In the genomic region with DNA sequence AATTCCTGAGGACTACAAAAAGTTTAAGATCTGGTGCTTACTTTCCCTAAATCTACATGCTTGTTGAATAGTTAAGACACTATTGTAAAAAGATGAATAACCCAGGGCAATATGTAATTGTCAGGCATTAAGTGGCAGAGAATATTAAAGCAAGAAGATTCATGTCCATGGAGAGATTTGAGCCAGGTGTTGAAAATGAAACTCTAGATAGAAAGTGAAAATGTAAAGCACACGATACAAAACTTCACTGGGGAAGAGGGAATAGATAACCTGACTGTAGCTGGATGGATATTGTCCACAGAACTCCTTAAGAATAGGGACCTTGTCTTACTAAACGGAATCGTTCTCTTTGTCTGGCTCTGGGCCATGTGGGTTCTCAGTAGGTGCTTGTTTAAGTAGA, we compare ENCODE assay signal across 10 cellular contexts. TPM values are rescaled to one million over a fixed set of nuclear protein-coding genes. Genes with fewer than 3 reads are reported as not detected.
A peak's percentile ranks its signal among the peaks of the same experiment; 100 is the strongest.
DNase-seq lines count a peak whose midpoint lies in the region; ATAC-seq and TF ChIP-seq lines count a peak whose summit lies in the region.
"Had no signal": no experiment of that assay in that cellular context is flagged by ENCODE, and none has a peak within 500 bp of the region (broad histone marks: within the 10 kb centered on the region; RNA-seq: fewer than 3 reads in every experiment).

No MANE protein-coding gene starts in this region.

- intact Hi-C loops in MCF 10A (cut with micrococcal nuclease) = no loop called here
- intact Hi-C loops in breast epithelium (cut with DNase I; ENCODE audit: low total_unique reads) = no loop called here

- peaks cover 19% of the 10 kb centered on the region for H3K36me3 Mint-ChIP-seq in MCF 10A (ENCODE audit: insufficient read depth, unreplicated experiment)
- H3K36me3 Mint-ChIP-seq in type B pancreatic cell = peaks cover 17% of the 10 kb centered on the region
- peaks cover 3% of the 10 kb centered on the region for H3K36me3 Mint-ChIP-seq in glutamatergic neuron (ENCODE audit: unreplicated experiment)

- 27% methylated on average over 3 of the region's 3 CpGs for WGBS in suprapubic skin

- H3K27ac Mint-ChIP-seq in MCF 10A (ENCODE audit: low read depth, unreplicated experiment) (peak overlapping the region; percentile 13), type B pancreatic cell (no peak overlapping the region), glutamatergic neuron (ENCODE audit: unreplicated experiment) (no peak overlapping the region)

- DNase-seq in MCF 10A (ENCODE audit: unreplicated experiment) (no peak), breast epithelium (ENCODE audit: low spot score in 2 of 2) (no peak), OCI-M1 (lab: John Stamatoyannopoulos, UW) (peak; percentile 19), epithelial cell of prostate (ENCODE audit: low read depth, low spot score) (no peak), type B pancreatic cell (ENCODE audit: extremely low spot score, unreplicated experiment) (no peak), suprapubic skin (ENCODE audit: low spot score in 2 of 2) (no peak), glutamatergic neuron (no peak)
- DNase-seq: PC-3 had no signal

- H3K4me1 Mint-ChIP-seq in MCF 10A (ENCODE audit: insufficient read depth, unreplicated experiment) (peaks cover 61% of the 10 kb centered on the region), type B pancreatic cell (ENCODE audit: unreplicated experiment) (peaks cover 56% of the 10 kb centered on the region), glutamatergic neuron (ENCODE audit: low read depth, unreplicated experiment) (peaks cover 16% of the 10 kb centered on the region)

- no peaks in the 10 kb centered on the region for H3K9me3 ChIP-seq in breast epithelium
- no peaks in the 10 kb centered on the region for H3K9me3 ChIP-seq in suprapubic skin

- ATAC-seq in GM21723 (IDR thresholded peaks at IDR 0.05; ENCODE audit: unreplicated experiment) = no peak
- ATAC-seq: PC-3 had no signal

- H3K27me3 ChIP-seq in breast epithelium (no peaks in the 10 kb centered on the region), suprapubic skin (no peaks in the 10 kb centered on the region)

- no peak overlapping the region for H3K27ac ChIP-seq in breast epithelium
- peak overlapping the region; percentile 26 for H3K27ac ChIP-seq in epithelial cell of prostate
- H3K27ac ChIP-seq in suprapubic skin = no peak overlapping the region
- H3K27ac ChIP-seq: parathyroid adenoma had no signal

- TF ChIP-seq POLR2A in breast epithelium (IDR thresholded peaks at IDR 0.05) (no peak), suprapubic skin (IDR thresholded peaks at IDR 0.05) (no peak)

- no peaks in the 10 kb centered on the region for H3K9me3 Mint-ChIP-seq in MCF 10A (ENCODE audit: unreplicated experiment)
- no peaks in the 10 kb centered on the region for H3K9me3 Mint-ChIP-seq in type B pancreatic cell
- H3K9me3 Mint-ChIP-seq in glutamatergic neuron (ENCODE audit: unreplicated experiment) = peaks cover 5% of the 10 kb centered on the region

- H3K27me3 Mint-ChIP-seq in MCF 10A (ENCODE audit: insufficient read depth, unreplicated experiment) (no peaks in the 10 kb centered on the region), type B pancreatic cell (no peaks in the 10 kb centered on the region), glutamatergic neuron (ENCODE audit: unreplicated experiment) (peaks cover 3% of the 10 kb centered on the region)

- TF ChIP-seq CTCF in MCF 10A (IDR thresholded peaks at IDR 0.05; ENCODE audit: unreplicated experiment) = no peak
- no peak for TF ChIP-seq CTCF in breast epithelium (IDR thresholded peaks at IDR 0.05)
- no peak for TF ChIP-seq CTCF in type B pancreatic cell (conservative IDR thresholded peaks at IDR 0.05)
- no peak for TF ChIP-seq CTCF in suprapubic skin (IDR thresholded peaks at IDR 0.05)
- no peak for TF ChIP-seq CTCF in glutamatergic neuron (IDR thresholded peaks at IDR 0.05; ENCODE audit: partially characterized antibody, unreplicated experiment)

- H3K36me3 ChIP-seq in breast epithelium (no peaks in the 10 kb centered on the region), suprapubic skin (no peaks in the 10 kb centered on the region)

- H3K4me3 Mint-ChIP-seq in MCF 10A (ENCODE audit: unreplicated experiment) (peak overlapping the region; percentile 7), type B pancreatic cell (peak overlapping the region; percentile 10), glutamatergic neuron (ENCODE audit: unreplicated experiment) (no peak overlapping the region)

- no TSS peak for BruUV-seq in MCF 10A (replicated peaks; lab: Mats Ljungman, UMichigan)

- CTCF ChIA-PET in MCF 10A (lab: Yijun Ruan, JAX) = no interaction called here

- no peak overlapping the region for H3K4me3 ChIP-seq in breast epithelium
- no peak overlapping the region for H3K4me3 ChIP-seq in suprapubic skin

- POLR2A ChIA-PET in MCF 10A (lab: Yijun Ruan, JAX) = interaction anchor here (1.1 to 3.7 kb wide), 2 partner anchors 13 to 82 kb away, joined by 5 to 17 read pairs; no protein-coding TSS in a partner anchor

- H3K4me1 ChIP-seq in breast epithelium (peaks cover 0 to 7% of the 10 kb centered on the region in 2 donors), suprapubic skin (peaks cover 75% of the 10 kb centered on the region)

- no peak for TF ChIP-seq EP300 in suprapubic skin (IDR thresholded peaks at IDR 0.05)

RNA-seq across cellular contexts. Expression of a gene that starts 5.0 kb away (rescaled TPM):
- total RNA-seq in MCF 10A (2022) (149 and 160 TPM in 2 replicates), breast epithelium (100 to 1,000 TPM in 1 of 3 donors, 10 to 100 TPM in 2; 69.6 to 112 (median 81.3) TPM), type B pancreatic cell (ENCODE audit: low replicate concordance) (181 and 219 TPM in 2 replicates), suprapubic skin (100 to 1,000 TPM in 1 of 4 donors, 10 to 100 TPM in 3; 62.9 to 131 (median 72.3) TPM), glutamatergic neuron (ENCODE audit: unreplicated experiment) (195 TPM)
